10 cellular contexts compared by ENCODE assay signal in genomic region chr18:71398530-71398929, GRCh38.
DNase-seq lines count a peak whose midpoint lies in the region; ATAC-seq and TF ChIP-seq lines count a peak whose summit lies in the region.
"Had no signal": no experiment of that assay in that cellular context is flagged by ENCODE, and none has a peak within 500 bp of the region (broad histone marks: within the 10 kb centered on the region; RNA-seq: fewer than 3 reads in every experiment).

No MANE protein-coding gene starts in this region.

- intact Hi-C loops in posterior vena cava (cut with DNase I), result no loop called here

- ATAC-seq in GM18505 (IDR thresholded peaks at IDR 0.05; ENCODE audit: unreplicated experiment), result no peak
- ATAC-seq: stimulated activated naive CD8-positive, alpha-beta T cell treated with anti-CD3 and anti-CD28 coated beads, Interleukin-15, Interleukin-2, amounts not matched to agents 100 U/mL and 50 U/mL, for 24 hours had no signal

- TF ChIP-seq POLR2A in GM18505 (IDR thresholded peaks at IDR 0.05; ENCODE audit: borderline replicate concordance, extremely low read depth, insufficient read depth, insufficient read length), result no peak

- DNase-seq in NCI-H1694 (lab: John Stamatoyannopoulos, UW) (peak; percentile 1), NCI-H1694 treated with DMSO at 0.1 percent for 48 hours (lab: John Stamatoyannopoulos, UW) (no peak), NCI-H748 treated with DMSO at 0.1 percent for 48 hours (lab: John Stamatoyannopoulos, UW) (peak; percentile 86), ecto neural progenitor cell (ENCODE audit: low spot score) (peak; percentile 50), putamen (ENCODE audit: low spot score) (peak; percentile 55), posterior vena cava (ENCODE audit: low spot score) (no peak)
- no peak for DNase-seq in stimulated activated CD8-positive, alpha-beta memory T cell treated with anti-CD3 and anti-CD28 coated beads, Interleukin-4, amount 100 ng/mL, for 48 hours
- DNase-seq: pancreas; stimulated activated naive CD8-positive, alpha-beta T cell treated with anti-CD3 and anti-CD28 coated beads, Interleukin-15, Interleukin-2, amounts not matched to agents 100 U/mL and 50 U/mL, for 24 hours had no signal

Comparison
In these comparisons a context has a peak if more than half of its experiments do, and no peak if none do; other contexts are left out.
1. DNase-seq: peak in NCI-H1694 (single experiment), NCI-H748 treated with DMSO at 0.1 percent for 48 hours (single experiment), ecto neural progenitor cell (single experiment) and putamen (single experiment); none in NCI-H1694 treated with DMSO at 0.1 percent for 48 hours (single experiment), posterior vena cava (single experiment) and stimulated activated CD8-positive, alpha-beta memory T cell treated with anti-CD3 and anti-CD28 coated beads, Interleukin-4, amount 100 ng/mL, for 48 hours (single experiment).